22 cellular contexts compared by ENCODE assay signal in the genomic region with DNA sequence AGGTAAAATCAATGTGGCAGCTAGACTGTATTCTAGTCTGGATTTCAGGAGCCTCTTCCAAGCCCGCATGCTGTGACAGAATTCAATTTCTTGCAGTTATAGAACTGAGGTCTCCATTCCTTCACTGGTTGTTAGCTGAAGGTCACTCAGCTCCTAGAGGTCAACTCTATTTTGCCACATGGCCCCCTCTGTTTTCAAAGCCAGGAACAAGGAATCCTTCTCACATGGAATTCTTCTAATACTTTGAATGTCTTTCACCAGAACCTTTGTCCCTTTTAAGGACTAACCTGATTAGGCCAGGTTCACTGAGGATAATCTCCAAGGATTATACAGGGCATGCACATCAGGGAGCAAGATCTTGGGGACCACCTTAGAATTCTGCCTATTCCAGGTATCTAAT.
"Had no signal": no experiment of that assay in that cellular context is flagged by ENCODE, and none has a peak within 500 bp of the region (broad histone marks: within the 10 kb centered on the region; RNA-seq: fewer than 3 reads in every experiment).

No MANE protein-coding gene starts in this region.

- H3K4me1 ChIP-seq: gastrocnemius medialis, left lung, parathyroid adenoma, right lobe of liver, tibial nerve, upper lobe of left lung had no signal

- H3K9me3 ChIP-seq: gastrocnemius medialis, left lung, right lobe of liver, thoracic aorta, upper lobe of left lung had no signal

- H3K36me3 ChIP-seq: gastrocnemius medialis, left lung, right lobe of liver, thoracic aorta, tibial nerve, upper lobe of left lung had no signal

- H3K27ac ChIP-seq: epithelial cell of prostate, gastrocnemius medialis, left lung, parathyroid adenoma, right lobe of liver, thoracic aorta, tibial nerve, upper lobe of left lung had no signal

- H3K27me3 ChIP-seq: gastrocnemius medialis, left lung, right lobe of liver, tibial nerve, upper lobe of left lung had no signal

- ATAC-seq: esophagus mucosa; gastrocnemius medialis; left cardiac atrium; left lung; naive thymus-derived CD8-positive, alpha-beta T cell; right lobe of liver; stimulated activated naive B cell treated with anti-CD40 and anti-IgM and Interleukin-4, amounts not matched to agents 10 μg/mL and 1 μg/mL and 100 μg/mL, for 72 hours had no signal

- H3K4me3 ChIP-seq: gastrocnemius medialis, left lung, right lobe of liver, thoracic aorta, tibial nerve, upper lobe of left lung had no signal

- FAIRE-seq: colon, islet of Langerhans, small intestine, urothelium cell line had no signal

- DNase-seq: effector CD8-positive, alpha-beta T cell; endodermal cell; foreskin fibroblast; gastrocnemius medialis; head of caudate nucleus; left cardiac atrium; left lung; naive thymus-derived CD8-positive, alpha-beta T cell; right lobe of liver; small intestine; stimulated activated CD4-positive, alpha-beta T cell treated with anti-CD3 and anti-CD28 coated beads, Interleukin-15, amount 100 ng/mL, for 24 hours; stimulated activated CD4-positive, alpha-beta T cell treated with anti-CD3 and anti-CD28 coated beads, Interleukin-2, amount 100 ng/mL, for 48 hours; stimulated activated naive B cell treated with anti-CD40 and anti-IgM and Interleukin-4, amounts not matched to agents 10 μg/mL and 1 μg/mL and 100 μg/mL, for 72 hours; upper lobe of left lung had no signal
